ENCODE assay signal across 24 cellular contexts in genomic region chr14:72614891-72615410, GRCh38.
DNase-seq lines count a peak whose midpoint lies in the region; ATAC-seq and TF ChIP-seq lines count a peak whose summit lies in the region.
"Had no signal": no experiment of that assay in that cellular context is flagged by ENCODE, and none has a peak within 500 bp of the region (broad histone marks: within the 10 kb centered on the region; RNA-seq: fewer than 3 reads in every experiment).

No MANE protein-coding gene starts in this region.

- no peak overlapping the region for H3K9ac ChIP-seq in skeletal muscle tissue (ENCODE audit: low read depth in 1 of 3, low read length in 3 of 3)
- H3K9ac ChIP-seq: KMS-11 had no signal

- H3K27ac ChIP-seq in SJSA1, result peak overlapping the region; percentile 83
- peak overlapping the region; percentile 88 for H3K27ac ChIP-seq in skeletal muscle tissue (ENCODE audit: low read depth, low read length)
- H3K27ac ChIP-seq: 22Rv1, KMS-11 had no signal

- peaks cover 23% of the 10 kb centered on the region for H3K27me3 Mint-ChIP-seq in activated CD8-positive, alpha-beta T cell treated with anti-CD3 and anti-CD28 coated beads, Interleukin-2, amount 10 ng/mL, durations not matched to agents 7 days and 5 days (ENCODE audit: low read depth)
- peaks cover 7% of the 10 kb centered on the region for H3K27me3 Mint-ChIP-seq in activated CD8-positive, alpha-beta T cell treated with anti-CD3 and anti-CD28 coated beads for 36 hours

- no peaks in the 10 kb centered on the region for H3K36me3 Mint-ChIP-seq in activated CD8-positive, alpha-beta T cell treated with anti-CD3 and anti-CD28 coated beads, Interleukin-2, amount 10 ng/mL, durations not matched to agents 7 days and 5 days (ENCODE audit: low read depth)
- H3K36me3 Mint-ChIP-seq in activated CD8-positive, alpha-beta T cell treated with anti-CD3 and anti-CD28 coated beads for 36 hours (ENCODE audit: low read depth), result no peaks in the 10 kb centered on the region
- H3K36me3 Mint-ChIP-seq: T-cell had no signal

- H3K9me3 Mint-ChIP-seq in activated CD8-positive, alpha-beta T cell treated with anti-CD3 and anti-CD28 coated beads, Interleukin-2, amount 10 ng/mL, durations not matched to agents 7 days and 5 days (ENCODE audit: insufficient read depth), result no peaks in the 10 kb centered on the region
- no peaks in the 10 kb centered on the region for H3K9me3 Mint-ChIP-seq in activated CD8-positive, alpha-beta T cell treated with anti-CD3 and anti-CD28 coated beads for 36 hours
- H3K9me3 Mint-ChIP-seq: central memory CD8-positive, alpha-beta T cell; neural crest cell; stimulated activated effector memory CD8-positive, alpha-beta T cell treated with anti-CD3 and anti-CD28 coated beads, Interleukin-12 subunit alpha, Interleukin-12 subunit beta, amount 100 ng/mL, for 72 hours; T-cell had no signal

- no peak for ATAC-seq in activated CD8-positive, alpha-beta T cell treated with anti-CD3 and anti-CD28 coated beads, Interleukin-2, amount 10 ng/mL, durations not matched to agents 7 days and 5 days
- no peak for ATAC-seq in activated CD8-positive, alpha-beta T cell treated with anti-CD3 and anti-CD28 coated beads for 36 hours
- ATAC-seq in left lobe of liver, result no peak
- ATAC-seq: stimulated activated effector memory CD8-positive, alpha-beta T cell treated with anti-CD3 and anti-CD28 coated beads, Interleukin-12 subunit alpha, Interleukin-12 subunit beta, amount 100 ng/mL, for 72 hours; T-cell had no signal

- peak; percentile 8 for DNase-seq in activated CD8-positive, alpha-beta T cell treated with anti-CD3 and anti-CD28 coated beads, Interleukin-2, amount 10 ng/mL, durations not matched to agents 7 days and 5 days
- DNase-seq in activated CD8-positive, alpha-beta T cell treated with anti-CD3 and anti-CD28 coated beads for 36 hours, result no peak
- DNase-seq in SJSA1 (ENCODE audit: low read depth in 1 of 2, low spot score in 2 of 2) (peak in 1 of 2 experiments; percentile 22), left lobe of liver (ENCODE audit: low spot score) (peak; percentile 29), Ammon's horn (ENCODE audit: low spot score) (no peak), NCI-H1417 treated with DMSO at 0.1 percent for 48 hours (lab: John Stamatoyannopoulos, UW) (no peak), ureter (ENCODE audit: low spot score) (no peak)
- DNase-seq: activated CD4-positive, alpha-beta T cell treated with anti-CD3 and anti-CD28 coated beads for 4 hours; amygdala; effector memory CD4-positive, alpha-beta T cell; midbrain; NCI-H1092 treated with DMSO at 0.1 percent for 48 hours; NCI-H2107; NCI-H510A treated with DMSO at 0.1 percent for 48 hours; retina; RPMI8226; T-cell had no signal

- H3K9me3 ChIP-seq in SJSA1 (replicated peaks), result no peaks in the 10 kb centered on the region
- H3K9me3 ChIP-seq in skeletal muscle tissue (ENCODE audit: control insufficient read depth in 3 of 3, low read length in 3 of 3), result no peaks in the 10 kb centered on the region
- H3K9me3 ChIP-seq: thoracic aorta had no signal

- CTCF ChIA-PET in activated CD8-positive, alpha-beta T cell treated with anti-CD3 and anti-CD28 coated beads, Interleukin-2, amount 10 ng/mL, durations not matched to agents 7 days and 5 days (lab: Charles Lee), result no interaction called here
- CTCF ChIA-PET in activated CD8-positive, alpha-beta T cell treated with anti-CD3 and anti-CD28 coated beads for 36 hours (lab: Charles Lee), result no interaction called here

- no peak for TF ChIP-seq CTCF in activated CD8-positive, alpha-beta T cell treated with anti-CD3 and anti-CD28 coated beads for 36 hours (IDR thresholded peaks at IDR 0.05)

- intact Hi-C loops in activated CD8-positive, alpha-beta T cell treated with anti-CD3 and anti-CD28 coated beads for 36 hours (cut with micrococcal nuclease), result no loop called here

- H3K27me3 ChIP-seq in SJSA1 (replicated peaks), result no peaks in the 10 kb centered on the region
- no peaks in the 10 kb centered on the region for H3K27me3 ChIP-seq in skeletal muscle tissue (ENCODE audit: control insufficient read depth in 3 of 3, insufficient read depth in 3 of 3, low read length in 3 of 3)

- H3K4me3 Mint-ChIP-seq in activated CD8-positive, alpha-beta T cell treated with anti-CD3 and anti-CD28 coated beads, Interleukin-2, amount 10 ng/mL, durations not matched to agents 7 days and 5 days, result no peak overlapping the region
- H3K4me3 Mint-ChIP-seq in activated CD8-positive, alpha-beta T cell treated with anti-CD3 and anti-CD28 coated beads for 36 hours, result no peak overlapping the region
- H3K4me3 Mint-ChIP-seq: central memory CD8-positive, alpha-beta T cell; neural crest cell; stimulated activated effector memory CD8-positive, alpha-beta T cell treated with anti-CD3 and anti-CD28 coated beads, Interleukin-12 subunit alpha, Interleukin-12 subunit beta, amount 100 ng/mL, for 72 hours; T-cell had no signal

- POLR2A ChIA-PET in activated CD8-positive, alpha-beta T cell treated with anti-CD3 and anti-CD28 coated beads, Interleukin-2, amount 10 ng/mL, durations not matched to agents 7 days and 5 days (lab: Charles Lee), result no interaction called here
- POLR2A ChIA-PET in activated CD8-positive, alpha-beta T cell treated with anti-CD3 and anti-CD28 coated beads for 36 hours (lab: Charles Lee), result no interaction called here

- no peak overlapping the region for H3K27ac Mint-ChIP-seq in activated CD8-positive, alpha-beta T cell treated with anti-CD3 and anti-CD28 coated beads, Interleukin-2, amount 10 ng/mL, durations not matched to agents 7 days and 5 days
- no peak overlapping the region for H3K27ac Mint-ChIP-seq in activated CD8-positive, alpha-beta T cell treated with anti-CD3 and anti-CD28 coated beads for 36 hours
- H3K27ac Mint-ChIP-seq: stimulated activated effector memory CD8-positive, alpha-beta T cell treated with anti-CD3 and anti-CD28 coated beads, Interleukin-12 subunit alpha, Interleukin-12 subunit beta, amount 100 ng/mL, for 72 hours; T-cell had no signal

- no peaks in the 10 kb centered on the region for H3K36me3 ChIP-seq in SJSA1
- H3K36me3 ChIP-seq in skeletal muscle tissue (ENCODE audit: control insufficient read depth in 3 of 3, insufficient read depth in 3 of 3, low read length in 3 of 3), result peaks cover 0 to 4% (median 0%) of the 10 kb centered on the region in 3 donors
- H3K36me3 ChIP-seq: thoracic aorta had no signal

- H3K4me1 Mint-ChIP-seq in activated CD8-positive, alpha-beta T cell treated with anti-CD3 and anti-CD28 coated beads, Interleukin-2, amount 10 ng/mL, durations not matched to agents 7 days and 5 days (ENCODE audit: low read depth), result peaks cover 7% of the 10 kb centered on the region
- H3K4me1 Mint-ChIP-seq in activated CD8-positive, alpha-beta T cell treated with anti-CD3 and anti-CD28 coated beads for 36 hours (ENCODE audit: low read depth), result no peaks in the 10 kb centered on the region
- H3K4me1 Mint-ChIP-seq: central memory CD8-positive, alpha-beta T cell; T-cell had no signal

- H3K4me1 ChIP-seq in SJSA1 (replicated peaks) (peaks cover 68% of the 10 kb centered on the region), skeletal muscle tissue (ENCODE audit: control insufficient read depth in 3 of 3, insufficient read depth in 3 of 3, low read length in 3 of 3) (peaks cover 64 to 81% (median 68%) of the 10 kb centered on the region in 3 donors)

- H3K4me3 ChIP-seq in SJSA1 (no peak overlapping the region), skeletal muscle tissue (ENCODE audit: low read length in 3 of 3) (no peak overlapping the region)
- H3K4me3 ChIP-seq: thoracic aorta had no signal

Comparison
In these comparisons a context has a peak if more than half of its experiments do, and no peak if none do; other contexts are left out.
1. DNase-seq: peak in activated CD8-positive, alpha-beta T cell treated with anti-CD3 and anti-CD28 coated beads, Interleukin-2, amount 10 ng/mL, durations not matched to agents 7 days and 5 days (single experiment) and left lobe of liver (single experiment); none in activated CD8-positive, alpha-beta T cell treated with anti-CD3 and anti-CD28 coated beads for 36 hours (single experiment), Ammon's horn (single experiment), NCI-H1417 treated with DMSO at 0.1 percent for 48 hours (single experiment) and ureter (single experiment).